ENCODE assay signal across 8 cellular contexts in genomic region chr12:124915249-124916236, GRCh38. TPM values are rescaled to one million over a fixed set of nuclear protein-coding genes. Genes with fewer than 3 reads are reported as not detected.
A peak's percentile ranks its signal among the peaks of the same experiment; 100 is the strongest.
DNase-seq lines count a peak whose midpoint lies in the region; ATAC-seq, FAIRE-seq and TF ChIP-seq lines count a peak whose summit lies in the region.

No MANE protein-coding gene starts in this region.

- peaks cover 86% of the 10 kb centered on the region for H3K4me1 Mint-ChIP-seq in activated B cell treated with CpG ODN at 0.5 μM for 24 hours

- H3K4me3 ChIP-seq in gastroesophageal sphincter (peak overlapping the region; percentile 83 to 91), pancreas (peak overlapping the region; percentile 56 to 86 (median 65))

- in situ Hi-C loops in Caki2 (cut with HindIII; ENCODE audit: low pct_unique_long_range_greater_than_20kb, low sequenced_read_pairs), result no loop called here

- 16 to 19% methylated on average over 9 to 15 of the region's 21 CpGs for WGBS in gastroesophageal sphincter (ENCODE audit: low coverage in 1 of 2), 2 donors
- 23 to 26% methylated on average over 21 of the region's 21 CpGs for WGBS in pancreas, 2 donors

- H3K27me3 ChIP-seq in gastroesophageal sphincter (no peaks in the 10 kb centered on the region), pancreas (no peaks in the 10 kb centered on the region)

- CTCF ChIA-PET in activated B cell treated with CpG ODN at 0.5 μM for 24 hours (lab: Charles Lee), result interaction anchor here (1.0 to 11.3 kb wide), 4 partner anchors 9 to 23 kb away, joined by 3 to 177 read pairs (median 44); no protein-coding TSS in a partner anchor

- no peaks in the 10 kb centered on the region for H3K9me3 Mint-ChIP-seq in activated B cell treated with CpG ODN at 0.5 μM for 24 hours

- POLR2A ChIA-PET in activated B cell treated with CpG ODN at 0.5 μM for 24 hours (lab: Charles Lee), result interaction anchor here (0.6 to 20.6 kb wide), 11 partner anchors 10 to 422 kb away, joined by 3 to 590 read pairs (median 15); partner anchors contain the start of gene BRI3BP

- no peak for TF ChIP-seq EP300 in gastroesophageal sphincter (IDR thresholded peaks at IDR 0.05)

- DNase-seq in Caki2 (ENCODE audit: low read depth) (peak; percentile 72), activated B cell treated with CpG ODN at 0.5 μM for 24 hours (no peak), pancreas (peak in 2 of 6 donors; percentile 71 to 79), SKM-1 treated with dmso at 0.1 percent for 144 hours (lab: John Stamatoyannopoulos, UW; ENCODE audit: unreplicated experiment) (no peak), cerebellar nuclear complex (lab: John Stamatoyannopoulos, UW) (no peak)

- ATAC-seq in HG02623 (IDR thresholded peaks at IDR 0.05; ENCODE audit: unreplicated experiment) (peak; percentile 3), activated B cell treated with CpG ODN at 0.5 μM for 24 hours (ENCODE audit: low read depth) (no peak), gastroesophageal sphincter (no peak), pancreas (no peak), HG03571 (IDR thresholded peaks at IDR 0.05; ENCODE audit: unreplicated experiment) (no peak)

- H3K9me3 ChIP-seq in gastroesophageal sphincter, result no peaks in the 10 kb centered on the region
- H3K9me3 ChIP-seq in pancreas, result no peaks in the 10 kb centered on the region

- TF ChIP-seq CTCF in activated B cell treated with CpG ODN at 0.5 μM for 24 hours (IDR thresholded peaks at IDR 0.05) (no peak), gastroesophageal sphincter (IDR thresholded peaks at IDR 0.05) (no peak), pancreas (IDR thresholded peaks at IDR 0.05) (no peak)

- peak overlapping the region; percentile 100 for H3K4me3 Mint-ChIP-seq in activated B cell treated with CpG ODN at 0.5 μM for 24 hours

- no peak for FAIRE-seq in pancreas (lab: Jason Lieb, UNC)

- H3K36me3 ChIP-seq in gastroesophageal sphincter (peaks cover 0 to 26% of the 10 kb centered on the region in 2 donors), pancreas (peaks cover 0 to 22% (median 0%) of the 10 kb centered on the region in 3 donors)

- H3K36me3 Mint-ChIP-seq in activated B cell treated with CpG ODN at 0.5 μM for 24 hours (ENCODE audit: low read depth), result peaks cover 38% of the 10 kb centered on the region

- TF ChIP-seq POLR2A in gastroesophageal sphincter (IDR thresholded peaks at IDR 0.05), result no peak

- no peaks in the 10 kb centered on the region for H3K27me3 Mint-ChIP-seq in activated B cell treated with CpG ODN at 0.5 μM for 24 hours

- peaks cover 12 to 64% (median 22%) of the 10 kb centered on the region in 3 donors for H3K4me1 ChIP-seq in gastroesophageal sphincter
- peaks cover 26 to 40% (median 35%) of the 10 kb centered on the region in 3 donors for H3K4me1 ChIP-seq in pancreas

- intact Hi-C loops in activated B cell treated with CpG ODN at 0.5 μM for 24 hours (cut with micrococcal nuclease), result loop anchor here (2.0 to 5.0 kb wide), 2 partner anchors 73 to 348 kb away; partner anchors contain the start of genes DHX37 and NCOR2
- intact Hi-C loops in pancreas (cut with DNase I), result no loop called here

- H3K27ac ChIP-seq in gastroesophageal sphincter (peak overlapping the region; percentile 90 to 100 (median 98)), pancreas (peak overlapping the region; percentile 97 to 100 (median 98))

- peak overlapping the region; percentile 100 for H3K27ac Mint-ChIP-seq in activated B cell treated with CpG ODN at 0.5 μM for 24 hours

RNA-seq across cellular contexts. Expression of gene UBC, which starts 1.1 kb away (rescaled TPM):
- 1,534 and 1,708 TPM in 2 replicates for total RNA-seq in Caki2 (2014; rRNA removed; shearing (Covaris generic); ENCODE audit: low replicate concordance)
- 847 and 865 TPM in 2 replicates for total RNA-seq in activated B cell treated with CpG ODN at 0.5 μM for 24 hours
- 1,000 to 10,000 TPM; 1,376 to 1,776 (median 1,632) TPM for total RNA-seq in gastroesophageal sphincter
- total RNA-seq in pancreas, result 100 to 1,000 TPM; 353 to 495 (median 423) TPM
- polyA plus RNA-seq in pancreas, result 100 to 1,000 TPM; 528 to 605 TPM

RNA-seq across cellular contexts. Expression of gene SCARB1, which starts 51.9 kb away (rescaled TPM):
- 83.6 and 119 TPM in 2 replicates for total RNA-seq in Caki2 (2014; rRNA removed; shearing (Covaris generic); ENCODE audit: low replicate concordance)
- total RNA-seq in activated B cell treated with CpG ODN at 0.5 μM for 24 hours, result 39.3 and 40.8 TPM in 2 replicates
- 10 to 100 TPM in 3 of 4 donors, 1 to 10 TPM in 1; 6.8 to 13.9 (median 11.5) TPM for total RNA-seq in gastroesophageal sphincter
- total RNA-seq in pancreas, result 10 to 100 TPM in 2 of 6 donors, 1 to 10 TPM in 4; 4.7 to 14.3 (median 8.4) TPM
- 10 to 100 TPM; 11.7 to 14.7 TPM for polyA plus RNA-seq in pancreas
